26 cellular contexts compared by ENCODE assay signal in genomic region chr5:177343777-177344176, GRCh38. TPM values are rescaled to one million over a fixed set of nuclear protein-coding genes. Genes with fewer than 3 reads are reported as not detected.
DNase-seq lines count a peak whose midpoint lies in the region; ATAC-seq, FAIRE-seq and TF ChIP-seq lines count a peak whose summit lies in the region.
"Had no signal": no experiment of that assay in that cellular context is flagged by ENCODE, and none has a peak within 500 bp of the region (broad histone marks: within the 10 kb centered on the region; RNA-seq: fewer than 3 reads in every experiment).

No MANE protein-coding gene starts in this region.

- no peaks in the 10 kb centered on the region for H3K9me3 Mint-ChIP-seq in activated T-cell treated with anti-CD3 and anti-CD28 coated beads, Interleukin-2, amount 50 U/mL, for 24 hours
- H3K9me3 Mint-ChIP-seq: CD8-positive, alpha-beta T cell had no signal

- POLR2A ChIA-PET in GM12878 (lab: Charles Lee), result interaction anchor here (0.6 kb wide), 1 partner anchor 26 kb away, joined by 4 read pairs; no protein-coding TSS in a partner anchor

- 79% methylated on average over 6 of the region's 6 CpGs for WGBS in GM12878 (ENCODE audit: insufficient coverage, insufficient replicate concordance, low lambda C conversion rate, missing lambda C conversion rate)
- WGBS in spleen, 5 donors, result 93 to 97% (median 96%) methylated on average over 6 of the region's 6 CpGs

- H3K36me3 Mint-ChIP-seq in activated T-cell treated with anti-CD3 and anti-CD28 coated beads, Interleukin-2, amount 50 U/mL, for 24 hours (ENCODE audit: low read depth), result peaks cover 70% of the 10 kb centered on the region

- peak overlapping the region; percentile 7; the same call in 1 of the 2 replicates for H3K4me2 ChIP-seq in GM12878 (ENCODE audit: control insufficient read depth, insufficient read depth)

- no peak overlapping the region for H3K4me3 ChIP-seq in GM12878
- H3K4me3 ChIP-seq in spleen, result no peak overlapping the region

- TF ChIP-seq POLR2A in GM12878 (IDR thresholded peaks at IDR 0.05; ENCODE audit: low read depth, low read length) (no peak), spleen (IDR thresholded peaks at IDR 0.05) (no peak), H54 (IDR thresholded peaks at IDR 0.05; ENCODE audit: low read depth, low read length) (no peak)

- TF ChIP-seq RAD21 in GM12878 (IDR thresholded peaks at IDR 0.05; ENCODE audit: insufficient read depth, low read depth, low read length), result no peak

- H3K9me3 ChIP-seq in GM12878 (replicated peaks; ENCODE audit: control insufficient read depth, insufficient read depth, low read length) (no peaks in the 10 kb centered on the region; the same call in 1 of the 3 replicates), spleen (no peaks in the 10 kb centered on the region)
- H3K9me3 ChIP-seq: Caco-2 had no signal

- intact Hi-C loops in GM12878 (cut with micrococcal nuclease; ENCODE audit: unreplicated experiment), result no loop called here
- intact Hi-C loops in spleen (cut with DNase I; ENCODE audit: low total_unique reads), result no loop called here

- peaks cover 3% of the 10 kb centered on the region; the same call in 1 of the 2 replicates for H3K4me1 ChIP-seq in GM12878 (ENCODE audit: control insufficient read depth, insufficient read depth, low read length)
- H3K4me1 ChIP-seq in spleen, result peaks cover 10 to 94% (median 39%) of the 10 kb centered on the region in 6 donors
- H3K4me1 ChIP-seq: Caco-2 had no signal

- H3K4me3 Mint-ChIP-seq in activated T-cell treated with anti-CD3 and anti-CD28 coated beads, Interleukin-2, amount 50 U/mL, for 24 hours, result no peak overlapping the region
- H3K4me3 Mint-ChIP-seq: B cell; CD8-positive, alpha-beta T cell had no signal

- CTCF ChIA-PET in GM12878 (lab: Yijun Ruan, JAX), result interaction anchor here (0.6 to 2.1 kb wide), 4 partner anchors 18 to 255 kb away, joined by 3 to 5 read pairs (median 4); no protein-coding TSS in a partner anchor

- BruUV-seq in GM12878 (replicated peaks; lab: Mats Ljungman, UMichigan), result no TSS peak

- DNase-seq in activated T-cell treated with anti-CD3 and anti-CD28 coated beads, Interleukin-2, amount 50 U/mL, for 24 hours, result no peak
- DNase-seq in activated T-cell treated with anti-CD3 and anti-CD28 coated beads for 4 hours (no peak), GM12878 (ENCODE audit: low read depth, low spot score) (no peak), spleen (peak; percentile 19), H54 (ENCODE audit: insufficient read length, low spot score) (no peak), kidney tubule cell (ENCODE audit: low spot score) (no peak)
- DNase-seq: Caco-2, Karpas-422, NCI-H1092, NCI-H1417 treated with DMSO at 0.1 percent for 48 hours, NCI-H1694 treated with DMSO at 0.1 percent for 48 hours, NCI-H2081, NCI-H2227 treated with DMSO at 0.1 percent for 48 hours, NCI-H510A, NCI-H69, SHP77 had no signal

- ATAC-seq in GM12878, result no peak
- ATAC-seq: CD8-positive, alpha-beta T cell; HCT116; Panc1 had no signal

- no peak for TF ChIP-seq EP300 in GM12878 (IDR thresholded peaks at IDR 0.05; ENCODE audit: borderline replicate concordance in 1 of 2, control insufficient read depth in 1 of 2, low read depth in 2 of 2, low read length in 2 of 2)

- no peak for FAIRE-seq in GM12878 (lab: Jason Lieb, UNC)
- FAIRE-seq in H54 (lab: Jason Lieb, UNC), result no peak
- FAIRE-seq: G401.6, H1 had no signal

- peaks cover 48% of the 10 kb centered on the region for H3K79me2 ChIP-seq in GM12878 (ENCODE audit: control insufficient read depth, insufficient read depth, low read length)

- in situ Hi-C loops in GM12878 (cut with MboI), result no loop called here

- RAD21 ChIA-PET in GM12878 (lab: Charles Lee; ENCODE audit: unreplicated experiment), result no interaction called here

- H3K36me3 ChIP-seq in GM12878 (ENCODE audit: control insufficient read depth in 2 of 2, insufficient read depth in 2 of 2, low read length in 1 of 2) (peaks cover 6 to 14% of the 10 kb centered on the region in 2 experiments; a peak in 3 of 4 replicates), spleen (peaks cover 0 to 100% (median 43%) of the 10 kb centered on the region in 6 donors)

- H3K4me1 Mint-ChIP-seq in activated T-cell treated with anti-CD3 and anti-CD28 coated beads, Interleukin-2, amount 50 U/mL, for 24 hours (ENCODE audit: low read depth), result peaks cover 38% of the 10 kb centered on the region

- no peak overlapping the region for H3K9ac ChIP-seq in GM12878 (ENCODE audit: control insufficient read depth, insufficient read depth, low read length)

- SMC1A ChIA-PET in GM12878 (lab: Charles Lee; ENCODE audit: uncharacterized antibody, unreplicated experiment), result interaction anchor here (0.9 kb wide), 1 partner anchor 26 kb away, joined by 3 read pairs; no protein-coding TSS in a partner anchor

- H3K27me3 ChIP-seq in GM12878 (replicated peaks in 1 of 2; ENCODE audit: control insufficient read depth in 2 of 2, insufficient read depth in 2 of 2, low read length in 1 of 2) (no peaks in the 10 kb centered on the region), spleen (replicated peaks in 1 of 7) (no peaks in the 10 kb centered on the region)

- H3K27ac Mint-ChIP-seq in activated T-cell treated with anti-CD3 and anti-CD28 coated beads, Interleukin-2, amount 50 U/mL, for 24 hours, result peak overlapping the region; percentile 39
- H3K27ac Mint-ChIP-seq: B cell; CD8-positive, alpha-beta T cell had no signal

- 0 out of 2 replicates have a peak, but pooled peaks cover 3% of the 10 kb centered on the region for H4K20me1 ChIP-seq in GM12878 (ENCODE audit: control insufficient read depth, insufficient read depth)

- TF ChIP-seq CTCF in GM12878 (IDR thresholded peaks at IDR 0.05 in 2 of 3, conservative IDR thresholded peaks at IDR 0.05 in 1 of 3; ENCODE audit: control insufficient read depth in 2 of 3, extremely low read depth in 1 of 3, insufficient read depth in 1 of 3, low read depth in 3 of 3, low read length in 3 of 3) (no peak), spleen (IDR thresholded peaks at IDR 0.05 in 8 of 11, conservative IDR thresholded peaks at IDR 0.05 in 3 of 11) (no peak)

- no peak overlapping the region for H2AFZ ChIP-seq in GM12878 (ENCODE audit: control insufficient read depth, low read depth, low read length)

- H3K27me3 Mint-ChIP-seq in activated T-cell treated with anti-CD3 and anti-CD28 coated beads, Interleukin-2, amount 50 U/mL, for 24 hours, result no peaks in the 10 kb centered on the region
- H3K27me3 Mint-ChIP-seq: B cell had no signal

- H3K27ac ChIP-seq in GM12878 (ENCODE audit: control insufficient read depth, insufficient read depth) (no peak overlapping the region), spleen (no peak overlapping the region)
- H3K27ac ChIP-seq: 22Rv1, C4-2B, HL-60, RWPE1 had no signal

RNA-seq across cellular contexts. Expression of gene LMAN2, which starts 7.7 kb away (rescaled TPM):
- 195 and 213 TPM in 2 replicates for total RNA-seq in GM12878 (2013; cell fraction: nucleolus; rRNA removed)
- 184 and 207 TPM in 2 replicates for total RNA-seq in GM12878 (2014; rRNA removed)
- 98.9 and 112 TPM in 2 replicates for total RNA-seq in GM12878 (2014; rRNA removed; fragmentation: Illumina TruSeq; extraction: Trizol)
- total RNA-seq in GM12878 (2021), result 117 and 121 TPM in 2 replicates
- 35.5 TPM for polyA plus RNA-seq in GM12878 (2011; ENCODE audit: low read depth)
- 55.9 and 104 TPM in 2 replicates for polyA plus RNA-seq in GM12878 (2011; rRNA removed)
- 273 and 308 TPM in 2 replicates for polyA plus RNA-seq in GM12878 (2011; cell fraction: cytosol; rRNA removed)
- 210 and 234 TPM in 2 replicates for polyA plus RNA-seq in GM12878 (2011; cell fraction: nucleus; rRNA removed)
- polyA plus RNA-seq in GM12878 (2012), result 139 and 151 TPM in 2 replicates
- 84.1 and 178 TPM in 2 replicates for polyA plus RNA-seq in GM12878 (2014; fragmentation: Illumina TruSeq; extraction: Trizol)
- polyA plus RNA-seq in GM12878 (2014; fragmentation: Nextera tagmentation; extraction: Ambion mirVana), result 10 to 100 TPM in 1 of 2 experiments, 1 to 10 TPM in 1; 2.4 to 11.4 TPM
- polyA plus RNA-seq in GM12878 (2014; rRNA removed), result 179 and 230 TPM in 2 replicates
- polyA plus RNA-seq in GM12878 (2016; fragmentation: Nextera tagmentation; extraction: Ambion mirVana), result 100 to 1,000 TPM; 252 to 264 TPM
- 197 and 327 TPM in 2 replicates for polyA minus RNA-seq in GM12878 (2011; rRNA and poly(A)+ RNA removed)
- 100 and 110 TPM in 2 replicates for polyA minus RNA-seq in GM12878 (2011; cell fraction: cytosol; rRNA and poly(A)+ RNA removed)
- 69.0 and 97.6 TPM in 2 replicates for polyA minus RNA-seq in GM12878 (2011; cell fraction: nucleus; rRNA and poly(A)+ RNA removed)
- total RNA-seq in spleen, result 100 to 1,000 TPM in 4 of 7 donors, 10 to 100 TPM in 3; 92.4 to 211 (median 109) TPM
- 10 to 100 TPM; 50.1 to 96.6 (median 72.5) TPM for polyA plus RNA-seq in spleen

RNA-seq across cellular contexts. Expression of gene RGS14, which starts 13.9 kb away (rescaled TPM):
- total RNA-seq in GM12878 (2013; cell fraction: nucleolus; rRNA removed), result 111 and 131 TPM in 2 replicates
- total RNA-seq in GM12878 (2014; rRNA removed) (56.5 and 68.1 TPM in 2 replicates), GM12878 (2014; rRNA removed; fragmentation: Illumina TruSeq; extraction: Trizol) (25.1 and 30.4 TPM in 2 replicates), GM12878 (2021) (65.6 and 72.9 TPM in 2 replicates), spleen (100 to 1,000 TPM in 1 of 7 donors, 10 to 100 TPM in 6; 61.5 to 111 (median 77.1) TPM)
- 6.4 TPM for polyA plus RNA-seq in GM12878 (2011; ENCODE audit: low read depth)
- polyA plus RNA-seq in GM12878 (2011; rRNA removed) (28.8 and 57.1 TPM in 2 replicates), GM12878 (2014; fragmentation: Illumina TruSeq; extraction: Trizol) (4.4 and 35.8 TPM in 2 replicates), GM12878 (2014; fragmentation: Nextera tagmentation; extraction: Ambion mirVana) (1 to 10 TPM in 1 of 2 experiments, under 1 TPM in 1; 0.19 to 1.3 TPM), GM12878 (2014; rRNA removed) (88.7 and 91.9 TPM in 2 replicates), GM12878 (2016; fragmentation: Nextera tagmentation; extraction: Ambion mirVana) (10 to 100 TPM; 53.6 to 56.0 TPM), spleen (10 to 100 TPM; 45.3 to 95.9 (median 61.6) TPM)
- 90.6 and 104 TPM in 2 replicates for polyA plus RNA-seq in GM12878 (2011; cell fraction: cytosol; rRNA removed)
- polyA plus RNA-seq in GM12878 (2011; cell fraction: nucleus; rRNA removed), result 281 and 299 TPM in 2 replicates
- polyA plus RNA-seq in GM12878 (2012), result 30.7 and 40.7 TPM in 2 replicates
- 40.5 and 82.2 TPM in 2 replicates for polyA minus RNA-seq in GM12878 (2011; rRNA and poly(A)+ RNA removed)
- 26.2 and 29.3 TPM in 2 replicates for polyA minus RNA-seq in GM12878 (2011; cell fraction: cytosol; rRNA and poly(A)+ RNA removed)
- 52.3 and 74.0 TPM in 2 replicates for polyA minus RNA-seq in GM12878 (2011; cell fraction: nucleus; rRNA and poly(A)+ RNA removed)

RNA-seq across cellular contexts. Expression of gene MXD3, which starts 32.1 kb away (rescaled TPM):
- 14.3 and 15.7 TPM in 2 replicates for total RNA-seq in GM12878 (2013; cell fraction: nucleolus; rRNA removed)
- 26.9 and 27.4 TPM in 2 replicates for total RNA-seq in GM12878 (2014; rRNA removed)
- 3.5 and 3.8 TPM in 2 replicates for total RNA-seq in GM12878 (2014; rRNA removed; fragmentation: Illumina TruSeq; extraction: Trizol)
- 20.5 and 26.7 TPM in 2 replicates for total RNA-seq in GM12878 (2021)
- polyA plus RNA-seq in GM12878 (2011; ENCODE audit: low read depth), result 2.8 TPM
- 4.1 and 13.3 TPM in 2 replicates for polyA plus RNA-seq in GM12878 (2011; rRNA removed)
- 13.5 and 26.2 TPM in 2 replicates for polyA plus RNA-seq in GM12878 (2011; cell fraction: cytosol; rRNA removed)
- polyA plus RNA-seq in GM12878 (2011; cell fraction: nucleus; rRNA removed), result 63.9 and 69.4 TPM in 2 replicates
- polyA plus RNA-seq in GM12878 (2012), result 14.0 and 14.1 TPM in 2 replicates
- 0.79 and 1.7 TPM in 2 replicates for polyA plus RNA-seq in GM12878 (2014; fragmentation: Illumina TruSeq; extraction: Trizol)
- under 1 TPM; 0.24 to 0.93 TPM for polyA plus RNA-seq in GM12878 (2014; fragmentation: Nextera tagmentation; extraction: Ambion mirVana)
- 29.8 and 36.2 TPM in 2 replicates for polyA plus RNA-seq in GM12878 (2014; rRNA removed)
- polyA plus RNA-seq in GM12878 (2016; fragmentation: Nextera tagmentation; extraction: Ambion mirVana), result 10 to 100 TPM; 13.7 to 15.5 TPM
- polyA minus RNA-seq in GM12878 (2011; rRNA and poly(A)+ RNA removed), result 3.0 and 7.4 TPM in 2 replicates
- 3.8 and 6.5 TPM in 2 replicates for polyA minus RNA-seq in GM12878 (2011; cell fraction: cytosol; rRNA and poly(A)+ RNA removed)
- 9.9 and 20.9 TPM in 2 replicates for polyA minus RNA-seq in GM12878 (2011; cell fraction: nucleus; rRNA and poly(A)+ RNA removed)
- 10 to 100 TPM; 19.3 to 80.7 (median 26.7) TPM for total RNA-seq in spleen
- 10 to 100 TPM; 25.9 to 32.5 (median 26.2) TPM for polyA plus RNA-seq in spleen

RNA-seq across cellular contexts. Expression of gene PRELID1, which starts 40.2 kb away (rescaled TPM):
- total RNA-seq in GM12878 (2013; cell fraction: nucleolus; rRNA removed), result 23.2 and 24.5 TPM in 2 replicates
- total RNA-seq in GM12878 (2014; rRNA removed) (190 and 251 TPM in 2 replicates), GM12878 (2014; rRNA removed; fragmentation: Illumina TruSeq; extraction: Trizol) (221 and 242 TPM in 2 replicates), GM12878 (2021) (259 and 261 TPM in 2 replicates), spleen (100 to 1,000 TPM in 5 of 7 donors, 10 to 100 TPM in 2; 74.5 to 173 (median 106) TPM)
- 42.5 TPM for polyA plus RNA-seq in GM12878 (2011; ENCODE audit: low read depth)
- polyA plus RNA-seq in GM12878 (2011; rRNA removed) (171 and 256 TPM in 2 replicates), GM12878 (2014; fragmentation: Illumina TruSeq; extraction: Trizol) (157 and 248 TPM in 2 replicates), GM12878 (2014; fragmentation: Nextera tagmentation; extraction: Ambion mirVana) (100 to 1,000 TPM in 1 of 2 experiments, 10 to 100 TPM in 1; 30.9 to 106 TPM), GM12878 (2014; rRNA removed) (414 and 449 TPM in 2 replicates), GM12878 (2016; fragmentation: Nextera tagmentation; extraction: Ambion mirVana) (100 to 1,000 TPM; 529 to 584 TPM), spleen (100 to 1,000 TPM; 131 to 174 (median 154) TPM)
- 352 and 401 TPM in 2 replicates for polyA plus RNA-seq in GM12878 (2011; cell fraction: cytosol; rRNA removed)
- 123 and 139 TPM in 2 replicates for polyA plus RNA-seq in GM12878 (2011; cell fraction: nucleus; rRNA removed)
- polyA plus RNA-seq in GM12878 (2012), result 120 and 141 TPM in 2 replicates
- polyA minus RNA-seq in GM12878 (2011; rRNA and poly(A)+ RNA removed), result 114 and 144 TPM in 2 replicates
- polyA minus RNA-seq in GM12878 (2011; cell fraction: cytosol; rRNA and poly(A)+ RNA removed), result 60.1 and 62.4 TPM in 2 replicates
- polyA minus RNA-seq in GM12878 (2011; cell fraction: nucleus; rRNA and poly(A)+ RNA removed), result 28.7 and 43.0 TPM in 2 replicates

RNA-seq across cellular contexts. Expression of gene RAB24, which starts 40.3 kb away (rescaled TPM):
- 10.2 and 10.5 TPM in 2 replicates for total RNA-seq in GM12878 (2013; cell fraction: nucleolus; rRNA removed)
- total RNA-seq in GM12878 (2014; rRNA removed) (25.7 and 31.0 TPM in 2 replicates), GM12878 (2014; rRNA removed; fragmentation: Illumina TruSeq; extraction: Trizol) (11.9 and 12.1 TPM in 2 replicates), GM12878 (2021) (27.6 and 30.3 TPM in 2 replicates), spleen (10 to 100 TPM; 52.1 to 90.4 (median 80.8) TPM)
- 18.3 TPM for polyA plus RNA-seq in GM12878 (2011; ENCODE audit: low read depth)
- polyA plus RNA-seq in GM12878 (2011; rRNA removed) (15.0 and 22.3 TPM in 2 replicates), GM12878 (2014; fragmentation: Illumina TruSeq; extraction: Trizol) (14.1 and 15.1 TPM in 2 replicates), GM12878 (2014; fragmentation: Nextera tagmentation; extraction: Ambion mirVana) (10 to 100 TPM in 1 of 2 experiments, 1 to 10 TPM in 1; 8.0 to 12.8 TPM), GM12878 (2014; rRNA removed) (44.4 and 50.8 TPM in 2 replicates), GM12878 (2016; fragmentation: Nextera tagmentation; extraction: Ambion mirVana) (10 to 100 TPM; 26.4 to 28.4 TPM), spleen (100 to 1,000 TPM in 2 of 3 donors, 10 to 100 TPM in 1; 90.6 to 181 (median 170) TPM)
- polyA plus RNA-seq in GM12878 (2011; cell fraction: cytosol; rRNA removed), result 29.7 and 37.0 TPM in 2 replicates
- 63.9 and 79.7 TPM in 2 replicates for polyA plus RNA-seq in GM12878 (2011; cell fraction: nucleus; rRNA removed)
- polyA plus RNA-seq in GM12878 (2012), result 29.2 and 29.8 TPM in 2 replicates
- 6.9 and 10.0 TPM in 2 replicates for polyA minus RNA-seq in GM12878 (2011; rRNA and poly(A)+ RNA removed)
- polyA minus RNA-seq in GM12878 (2011; cell fraction: cytosol; rRNA and poly(A)+ RNA removed), result 3.6 and 5.7 TPM in 2 replicates
- 9.4 and 16.1 TPM in 2 replicates for polyA minus RNA-seq in GM12878 (2011; cell fraction: nucleus; rRNA and poly(A)+ RNA removed)
